In the genomic region with DNA sequence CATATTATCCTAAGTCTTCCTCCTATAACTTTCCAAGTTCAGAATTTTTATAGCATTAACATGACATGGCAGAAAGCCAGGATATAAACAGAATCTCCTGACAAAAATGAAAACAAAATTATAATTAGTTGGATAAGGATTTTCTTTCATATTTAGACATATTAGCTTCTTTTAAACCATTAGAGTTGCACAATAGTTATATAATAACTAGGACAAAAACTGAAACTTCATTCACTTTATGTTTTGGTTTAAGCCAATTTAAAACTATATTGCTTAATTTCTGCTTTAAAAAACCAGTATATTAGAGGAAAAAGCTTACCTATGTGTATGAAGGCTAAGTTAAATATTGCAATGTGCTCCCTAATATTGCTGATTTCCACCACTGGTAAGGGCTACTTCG, we compare ENCODE assay signal across 32 cellular contexts.
DNase-seq lines count a peak whose midpoint lies in the region; ATAC-seq, FAIRE-seq and TF ChIP-seq lines count a peak whose summit lies in the region.
"Had no signal": no experiment of that assay in that cellular context is flagged by ENCODE, and none has a peak within 500 bp of the region (broad histone marks: within the 10 kb centered on the region; RNA-seq: fewer than 3 reads in every experiment).

No MANE protein-coding gene starts in this region.

- H3K4me1 ChIP-seq in HepG2 (ENCODE audit: insufficient read depth, low read length) (no peaks in the 10 kb centered on the region), right lobe of liver (no peaks in the 10 kb centered on the region), IMR-90 (ENCODE audit: control insufficient read depth, insufficient read depth, low read length) (no peaks in the 10 kb centered on the region), K562 (replicated peaks in 1 of 2; ENCODE audit: control insufficient read depth in 2 of 2, insufficient read depth in 2 of 2, low read length in 2 of 2) (no peaks in the 10 kb centered on the region)
- H3K4me1 ChIP-seq: A549, BE2C, BLaER1, Caco-2 had no signal

- H2BK120ac ChIP-seq in IMR-90 (ENCODE audit: low read depth, low read length), result no peak overlapping the region

- H3K9me3 ChIP-seq in HepG2 (ENCODE audit: low read length) (no peaks in the 10 kb centered on the region), right lobe of liver (no peaks in the 10 kb centered on the region), IMR-90 (ENCODE audit: control insufficient read depth, insufficient read depth, low read length) (no peaks in the 10 kb centered on the region), K562 (replicated peaks; ENCODE audit: control insufficient read depth, insufficient read depth, low read depth, low read length) (no peaks in the 10 kb centered on the region)
- H3K9me3 ChIP-seq: A549, BE2C, BLaER1, Caco-2 had no signal

- intact Hi-C loops in HepG2 (cut with micrococcal nuclease; ENCODE audit: unreplicated experiment) (no loop called here), right lobe of liver (cut with DNase I) (no loop called here), IMR-90 (cut with micrococcal nuclease) (no loop called here), K562 (cut with micrococcal nuclease) (no loop called here)

- no peak overlapping the region for H2BK20ac ChIP-seq in IMR-90 (ENCODE audit: low read depth, low read length)

- BruUV-seq in HepG2 (replicated peaks; lab: Mats Ljungman, UMichigan) (no TSS peak), IMR-90 (replicated peaks; lab: Mats Ljungman, UMichigan) (no TSS peak), K562 (replicated peaks; lab: Mats Ljungman, UMichigan) (no TSS peak)

- no peak overlapping the region for H3K56ac ChIP-seq in IMR-90 (ENCODE audit: extremely low read depth, insufficient read depth, low read length)

- no peak overlapping the region for H2AK5ac ChIP-seq in IMR-90 (ENCODE audit: low read depth, low read length)

- H3K9me1 ChIP-seq in IMR-90 (ENCODE audit: insufficient read depth, low read length) (no peaks in the 10 kb centered on the region), K562 (ENCODE audit: control insufficient read depth, insufficient read depth, low read length) (no peaks in the 10 kb centered on the region)

- no peak overlapping the region for H2BK15ac ChIP-seq in IMR-90 (ENCODE audit: low read depth, low read length)

- no peak overlapping the region for H3K18ac ChIP-seq in IMR-90 (ENCODE audit: low read depth, low read length)

- in situ Hi-C loops in HepG2 (cut with HindIII; ENCODE audit: extremely low pct_ligation_motif_present, low pct_unique_long_range_greater_than_20kb), result no loop called here
- in situ Hi-C loops in IMR-90 (cut with MboI; ENCODE audit: low sequenced_read_pairs), result no loop called here
- in situ Hi-C loops in K562 (cut with MboI), result no loop called here

- no peak overlapping the region for H3K4me2 ChIP-seq in HepG2 (ENCODE audit: low read depth, low read length)
- no peak overlapping the region for H3K4me2 ChIP-seq in IMR-90 (ENCODE audit: low read depth, low read length)
- H3K4me2 ChIP-seq in K562 (ENCODE audit: insufficient read depth, low read length), result no peak overlapping the region
- H3K4me2 ChIP-seq: A549; BLaER1; BLaER1 treated with 17β-estradiol and CSF1 and Interleukin-3, amounts not matched to agents 10 nM and 100 nM had no signal

- no peak for ATAC-seq in HepG2
- ATAC-seq in right lobe of liver, result no peak
- no peak for ATAC-seq in IMR-90 (ENCODE audit: low read depth)
- no peak for ATAC-seq in K562
- ATAC-seq: A549; CD8-positive, alpha-beta T cell had no signal

- no peak for TF ChIP-seq RAD21 in HepG2 (CRISPR knock-in tag; IDR thresholded peaks at IDR 0.05)
- TF ChIP-seq RAD21 in IMR-90 (IDR thresholded peaks at IDR 0.05; ENCODE audit: low read length), result no peak
- TF ChIP-seq RAD21 in K562 (CRISPR knock-in tag; conservative IDR thresholded peaks at IDR 0.05 in 1 of 2, IDR thresholded peaks at IDR 0.05 in 1 of 2), result no peak

- H3K79me2 ChIP-seq in HepG2 (ENCODE audit: insufficient read depth, low read length) (no peaks in the 10 kb centered on the region), K562 (ENCODE audit: control insufficient read depth, insufficient read depth, low read length) (no peaks in the 10 kb centered on the region)

- no peaks in the 10 kb centered on the region for H3K36me3 ChIP-seq in HepG2 (replicated peaks in 1 of 2; ENCODE audit: control insufficient read depth in 1 of 2, insufficient read depth in 2 of 2, low read length in 2 of 2)
- no peaks in the 10 kb centered on the region for H3K36me3 ChIP-seq in right lobe of liver
- no peaks in the 10 kb centered on the region for H3K36me3 ChIP-seq in IMR-90 (ENCODE audit: control insufficient read depth, insufficient read depth, low read length)
- no peaks in the 10 kb centered on the region for H3K36me3 ChIP-seq in K562 (ENCODE audit: control insufficient read depth, insufficient read depth, low read length)
- H3K36me3 ChIP-seq: BE2C; BLaER1; BLaER1 treated with 17β-estradiol and CSF1 and Interleukin-3, amounts not matched to agents 10 nM and 100 nM had no signal

- no peak for TF ChIP-seq EP300 in HepG2 (IDR thresholded peaks at IDR 0.05; ENCODE audit: low read depth in 2 of 2, low read length in 2 of 2)
- no peak for TF ChIP-seq EP300 in HepG2 (CRISPR knock-in tag; IDR thresholded peaks at IDR 0.05; ENCODE audit: borderline replicate concordance)
- TF ChIP-seq EP300 in K562 (IDR thresholded peaks at IDR 0.05; ENCODE audit: low read length), result no peak

- H3K27me3 ChIP-seq in HepG2 (ENCODE audit: control insufficient read depth in 1 of 2, insufficient read depth in 2 of 2, low read length in 2 of 2) (no peaks in the 10 kb centered on the region), right lobe of liver (no peaks in the 10 kb centered on the region), IMR-90 (ENCODE audit: control insufficient read depth, insufficient read depth, low read length) (no peaks in the 10 kb centered on the region), K562 (ENCODE audit: control insufficient read depth in 2 of 2, insufficient read depth in 2 of 2, low read length in 2 of 2) (no peaks in the 10 kb centered on the region)
- H3K27me3 ChIP-seq: BE2C; BLaER1; BLaER1 treated with 17β-estradiol and CSF1 and Interleukin-3, amounts not matched to agents 10 nM and 100 nM had no signal

- no peak overlapping the region for H3K14ac ChIP-seq in IMR-90 (replicated peaks; ENCODE audit: low read depth, low read length)

- H3K27ac ChIP-seq in HepG2 (ENCODE audit: extremely low read length, insufficient read depth, low read length), result no peak overlapping the region
- no peak overlapping the region for H3K27ac ChIP-seq in right lobe of liver
- H3K27ac ChIP-seq in IMR-90 (ENCODE audit: insufficient read depth, low read length), result no peak overlapping the region
- no peak overlapping the region for H3K27ac ChIP-seq in K562 (ENCODE audit: extremely low read depth, low read depth, low read length)
- H3K27ac ChIP-seq: 22Rv1; A549; BLaER1; BLaER1 treated with 17β-estradiol and CSF1 and Interleukin-3, amounts not matched to agents 10 nM and 100 nM; C4-2B had no signal

- 6% methylated on average over 1 of the region's 1 CpG for WGBS in HepG2 (ENCODE audit: low lambda C conversion rate)
- 58% methylated on average over 1 of the region's 1 CpG for WGBS in right lobe of liver (ENCODE audit: insufficient coverage, low coverage, low lambda C conversion rate, missing lambda C conversion rate)
- no CpG with 5 or more reads among the region's 1 CpG for WGBS in IMR-90 (ENCODE audit: extremely low coverage in 2 of 2, insufficient read length in 1 of 2), 2 experiments
- WGBS in K562 (ENCODE audit: insufficient coverage, low coverage, missing lambda C conversion rate), result 14% methylated on average over 1 of the region's 1 CpG

- H3K79me1 ChIP-seq in IMR-90 (ENCODE audit: low read depth in 1 of 2, low read length in 2 of 2), result no peaks in the 10 kb centered on the region

- TF ChIP-seq POLR2A in HepG2 (IDR thresholded peaks at IDR 0.05; ENCODE audit: insufficient read depth in 1 of 2, low read depth in 2 of 2, low read length in 2 of 2) (no peak), right lobe of liver (IDR thresholded peaks at IDR 0.05) (no peak), IMR-90 (IDR thresholded peaks at IDR 0.05; ENCODE audit: low read depth, low read length) (no peak), K562 (conservative IDR thresholded peaks at IDR 0.05) (no peak), H54 (IDR thresholded peaks at IDR 0.05; ENCODE audit: low read depth, low read length) (no peak)

- dilution Hi-C loops in IMR-90 (cut with HindIII; ENCODE audit: low sequenced_read_pairs, unreplicated experiment), result no loop called here

- no peak overlapping the region for H2AK9ac ChIP-seq in IMR-90 (replicated peaks; ENCODE audit: low read depth, low read length, poor library complexity)

- H3K4me3 ChIP-seq in HepG2 (replicated peaks in 1 of 3; ENCODE audit: insufficient read depth in 1 of 3, low read depth in 2 of 3, low read length in 3 of 3) (no peak overlapping the region), right lobe of liver (no peak overlapping the region), IMR-90 (ENCODE audit: insufficient read depth, low read depth, low read length) (no peak overlapping the region), K562 (no peak overlapping the region)
- H3K4me3 ChIP-seq: A549; BLaER1; BLaER1 treated with 17β-estradiol and CSF1 and Interleukin-3, amounts not matched to agents 10 nM and 100 nM had no signal

- no peak overlapping the region for H3K4ac ChIP-seq in IMR-90 (ENCODE audit: low read depth, low read length)

- no peak overlapping the region for H4K91ac ChIP-seq in IMR-90 (ENCODE audit: insufficient read depth, low read depth, low read length)

- CTCF ChIA-PET in HepG2 (lab: Yijun Ruan, JAX; ENCODE audit: low intra/inter-chr PET ratio, low total read pairs) (no interaction called here), IMR-90 (lab: Yijun Ruan, JAX) (no interaction called here), K562 (lab: Yijun Ruan, JAX; ENCODE audit: low intra/inter-chr PET ratio) (no interaction called here)

- H3K9ac ChIP-seq in HepG2 (ENCODE audit: insufficient read depth, low read depth, low read length) (no peak overlapping the region), IMR-90 (ENCODE audit: low read depth, low read length) (no peak overlapping the region), K562 (ENCODE audit: insufficient read depth in 1 of 2, low read depth in 2 of 2, low read length in 2 of 2) (no peak overlapping the region)
- H3K9ac ChIP-seq: BLaER1; BLaER1 treated with 17β-estradiol and CSF1 and Interleukin-3, amounts not matched to agents 10 nM and 100 nM had no signal

- no peak overlapping the region for H2AFZ ChIP-seq in HepG2 (ENCODE audit: low read length)
- H2AFZ ChIP-seq in IMR-90 (replicated peaks; ENCODE audit: low read length, poor library complexity), result no peak overlapping the region
- no peak overlapping the region for H2AFZ ChIP-seq in K562 (ENCODE audit: low read depth, low read length)

- H3K23ac ChIP-seq in IMR-90 (ENCODE audit: low read depth, low read length), result no peak overlapping the region

- H4K5ac ChIP-seq in IMR-90 (ENCODE audit: low read depth, low read length), result no peak overlapping the region

- H4K20me1 ChIP-seq in HepG2 (ENCODE audit: insufficient read depth, low read length) (no peaks in the 10 kb centered on the region), IMR-90 (ENCODE audit: insufficient read depth, low read length) (no peaks in the 10 kb centered on the region), K562 (replicated peaks; ENCODE audit: control insufficient read depth, insufficient read depth, low read length) (no peaks in the 10 kb centered on the region)
- H4K20me1 ChIP-seq: BLaER1; BLaER1 treated with 17β-estradiol and CSF1 and Interleukin-3, amounts not matched to agents 10 nM and 100 nM had no signal

- no peak for DNase-seq in HepG2 (ENCODE audit: low spot score)
- no peak for DNase-seq in right lobe of liver
- no peak for DNase-seq in IMR-90
- DNase-seq in K562 (ENCODE audit: extremely low read depth in 1 of 4, low spot score in 3 of 4), result no peak
- no peak for DNase-seq in H54 (ENCODE audit: insufficient read length, low spot score)
- no peak for DNase-seq in kidney glomerular epithelial cell (lab: John Stamatoyannopoulos, UW)
- DNase-seq: 8988T; ACHN; AML-193; BE2C; C1 segment of cervical spinal cord; Caco-2; Calu3; CD4-positive, alpha-beta memory T cell; CD4-positive, alpha-beta T cell; CD4-positive, CD25-positive, alpha-beta regulatory T cell; CD8-positive, alpha-beta memory T cell; CD8-positive, alpha-beta T cell; COR-L47; DMS 273 treated with DMSO at 0.1 percent for 48 hours; DMS153; DMS53; DMS79; DMS79 treated with DMSO at 0.1 percent for 48 hours; DND-41; EL had no signal

- H2BK5ac ChIP-seq in IMR-90 (ENCODE audit: low read depth, low read length, poor library complexity, severe bottlenecking), result no peak overlapping the region

- POLR2A ChIA-PET in HepG2 (lab: Yijun Ruan, JAX), result no interaction called here
- POLR2A ChIA-PET in IMR-90 (lab: Charles Lee; ENCODE audit: unreplicated experiment), result no interaction called here
- POLR2A ChIA-PET in K562 (lab: Yijun Ruan, JAX), result no interaction called here

- TF ChIP-seq CTCF in HepG2 (CRISPR knock-in tag; IDR thresholded peaks at IDR 0.05) (no peak), right lobe of liver (IDR thresholded peaks at IDR 0.05) (no peak), IMR-90 (conservative IDR thresholded peaks at IDR 0.05; ENCODE audit: low read depth, low read length) (no peak), K562 (IDR thresholded peaks at IDR 0.05 in 2 of 3, conservative IDR thresholded peaks at IDR 0.05 in 1 of 3; ENCODE audit: insufficient read depth in 2 of 3, low read depth in 1 of 3, low read length in 3 of 3) (no peak)

- FAIRE-seq in HepG2 (lab: Jason Lieb, UNC) (no peak), K562 (lab: Jason Lieb, UNC) (no peak), H54 (lab: Jason Lieb, UNC) (no peak)
- FAIRE-seq: A549, D721Med had no signal

- H4K8ac ChIP-seq in IMR-90 (ENCODE audit: low read depth in 2 of 2, low read length in 2 of 2), result no peak overlapping the region
